10 cellular contexts compared by ENCODE assay signal in genomic region chr18:2857491-2858063, GRCh38. TPM values are rescaled to one million over a fixed set of nuclear protein-coding genes. Genes with fewer than 3 reads are reported as not detected.
A peak's percentile ranks its signal among the peaks of the same experiment; 100 is the strongest.
DNase-seq lines count a peak whose midpoint lies in the region; ATAC-seq and TF ChIP-seq lines count a peak whose summit lies in the region.
"Had no signal": no experiment of that assay in that cellular context is flagged by ENCODE, and none has a peak within 500 bp of the region (broad histone marks: within the 10 kb centered on the region; RNA-seq: fewer than 3 reads in every experiment).

No MANE protein-coding gene starts in this region.

- H3K9me3 ChIP-seq in ascending aorta: peaks cover 0 to 7% of the 10 kb centered on the region in 2 donors

- H3K4me1 ChIP-seq in ascending aorta: peaks cover 0 to 25% of the 10 kb centered on the region in 2 donors

- ATAC-seq in left ventricle myocardium superior (peak; percentile 93), sciatic nerve (peak; percentile 96), GM19328 (IDR thresholded peaks at IDR 0.05; ENCODE audit: unreplicated experiment) (no peak)
- ATAC-seq: activated naive CD4-positive, alpha-beta T cell treated with anti-CD3 and anti-CD28 coated beads, Interleukin-2, amount 50 U/mL, for 72 hours had no signal

- POLR2A ChIA-PET in BJ (lab: Charles Lee): no interaction called here

- H3K4me3 ChIP-seq in BJ (ENCODE audit: low read depth, low read length) (no peak overlapping the region), ascending aorta (peak overlapping the region in 1 of 2 donors; percentile 2)

- H3K27me3 ChIP-seq in BJ (ENCODE audit: control insufficient read depth, insufficient read depth, low read length) (no peaks in the 10 kb centered on the region), ascending aorta (no peaks in the 10 kb centered on the region)

- peak overlapping the region; percentile 55 to 78 for H3K27ac ChIP-seq in ascending aorta

- intact Hi-C loops in ascending aorta (cut with DNase I): loop anchor here (2.0 to 10.0 kb wide), 4 partner anchors 17 to 597 kb away; partner anchors contain the start of genes MYL12A, SMCHD1 and TGIF1
- intact Hi-C loops in left ventricle myocardium superior (cut with micrococcal nuclease): no loop called here
- intact Hi-C loops in sciatic nerve (cut with DNase I): no loop called here

- DNase-seq in BJ (ENCODE audit: low read depth): peak; percentile 94
- DNase-seq in ascending aorta (ENCODE audit: low spot score in 2 of 2): peak; percentile 36 to 94
- DNase-seq in left ventricle myocardium superior: peak; percentile 85
- peak; percentile 88 for DNase-seq in sciatic nerve (ENCODE audit: low spot score)
- no peak for DNase-seq in SIG-M5 (lab: John Stamatoyannopoulos, UW)
- no peak for DNase-seq in COLO829 (ENCODE audit: low spot score)
- DNase-seq in NCI-H2171 (lab: John Stamatoyannopoulos, UW): no peak
- DNase-seq: activated CD4-positive, CD25-positive, alpha-beta regulatory T cell had no signal

- H3K36me3 ChIP-seq in BJ (ENCODE audit: control insufficient read depth, insufficient read depth, low read length) (no peaks in the 10 kb centered on the region), ascending aorta (no peaks in the 10 kb centered on the region)

- no peak for TF ChIP-seq CTCF in BJ (IDR thresholded peaks at IDR 0.05; ENCODE audit: insufficient read depth, low read depth, low read length)
- TF ChIP-seq CTCF in ascending aorta (IDR thresholded peaks at IDR 0.05): peak in 1 of 3 experiments; percentile 9

- CTCF ChIA-PET in BJ (lab: Yijun Ruan, JAX): interaction anchor here (1.3 kb wide), 1 partner anchor 35 kb away, joined by 3 read pairs; no protein-coding TSS in a partner anchor

RNA-seq across cellular contexts. Expression of gene EMILIN2, which starts 10.8 kb away (rescaled TPM):
- 7.0 and 7.6 TPM in 2 replicates for polyA plus RNA-seq in BJ (2011; rRNA removed)
- polyA minus RNA-seq in BJ (2011; rRNA and poly(A)+ RNA removed): 3.5 and 4.2 TPM in 2 replicates
- total RNA-seq in ascending aorta (22.4 TPM), left ventricle myocardium superior (23.4 TPM), sciatic nerve (25.1 TPM)

Comparison
In these comparisons a context has a peak if more than half of its experiments do, and no peak if none do; other contexts are left out.
1. DNase-seq: peak in BJ (single experiment), ascending aorta (2 of 2), left ventricle myocardium superior (single experiment) and sciatic nerve (single experiment); none in SIG-M5 (single experiment), COLO829 (single experiment) and NCI-H2171 (single experiment).